10 cellular contexts compared by ENCODE assay signal in genomic region chr1:160354388-160354985, GRCh38. TPM values are rescaled to one million over a fixed set of nuclear protein-coding genes. Genes with fewer than 3 reads are reported as not detected.
DNase-seq lines count a peak whose midpoint lies in the region; FAIRE-seq and TF ChIP-seq lines count a peak whose summit lies in the region.
"Had no signal": no experiment of that assay in that cellular context is flagged by ENCODE, and none has a peak within 500 bp of the region (broad histone marks: within the 10 kb centered on the region; RNA-seq: fewer than 3 reads in every experiment).

No MANE protein-coding gene starts in this region.

- no peak overlapping the region for H2BK120ac ChIP-seq in mesenchymal stem cell (ENCODE audit: low read depth, low read length)

- H3K9ac ChIP-seq in Karpas-422 (ENCODE audit: low read length) (no peak overlapping the region), mesenchymal stem cell (ENCODE audit: low read length) (no peak overlapping the region)
- H3K9ac ChIP-seq: BLaER1 treated with 17β-estradiol and CSF1 and Interleukin-3, amounts not matched to agents 10 nM and 100 nM had no signal

- no peak overlapping the region for H2BK5ac ChIP-seq in mesenchymal stem cell (ENCODE audit: low read depth, low read length, poor library complexity, severe bottlenecking)

- H3K4me1 ChIP-seq in Karpas-422 (ENCODE audit: low read length): no peaks in the 10 kb centered on the region
- H3K4me1 ChIP-seq in mesenchymal stem cell (ENCODE audit: control insufficient read depth, insufficient read depth, low read depth, low read length): no peaks in the 10 kb centered on the region

- no peak overlapping the region for H2BK12ac ChIP-seq in mesenchymal stem cell (ENCODE audit: low read length in 2 of 2)

- no peak overlapping the region for H4K8ac ChIP-seq in mesenchymal stem cell (ENCODE audit: low read length)

- H2AK5ac ChIP-seq in mesenchymal stem cell (ENCODE audit: low read length, severe bottlenecking): no peak overlapping the region

- no peak for FAIRE-seq in H54 (lab: Jason Lieb, UNC)

- H3K9me2 ChIP-seq in Karpas-422 (replicated peaks; ENCODE audit: insufficient read depth, low read length): no peaks in the 10 kb centered on the region

- no peak overlapping the region for H3K23ac ChIP-seq in mesenchymal stem cell (ENCODE audit: low read length in 2 of 2)

- H3K4me3 ChIP-seq in Karpas-422 (ENCODE audit: low read length) (no peak overlapping the region), mesenchymal stem cell (ENCODE audit: insufficient read depth in 1 of 2, low read depth in 1 of 2, low read length in 2 of 2) (no peak overlapping the region)
- H3K4me3 ChIP-seq: BLaER1 treated with 17β-estradiol and CSF1 and Interleukin-3, amounts not matched to agents 10 nM and 100 nM had no signal

- TF ChIP-seq POLR2A in H54 (IDR thresholded peaks at IDR 0.05; ENCODE audit: low read depth, low read length): no peak

- H4K91ac ChIP-seq in mesenchymal stem cell (ENCODE audit: low read length): no peak overlapping the region

- H3K27ac ChIP-seq in Karpas-422 (ENCODE audit: low read length) (no peak overlapping the region), mesenchymal stem cell (ENCODE audit: low read length, poor library complexity, severe bottlenecking) (no peak overlapping the region)
- H3K27ac ChIP-seq: BLaER1 treated with 17β-estradiol and CSF1 and Interleukin-3, amounts not matched to agents 10 nM and 100 nM had no signal

- H3K4ac ChIP-seq in mesenchymal stem cell (ENCODE audit: low read depth in 1 of 2, low read length in 2 of 2): no peak overlapping the region

- no peak overlapping the region for H3K4me2 ChIP-seq in Karpas-422 (ENCODE audit: low read depth, low read length, poor library complexity, severe bottlenecking)
- H3K4me2 ChIP-seq in mesenchymal stem cell (ENCODE audit: low read length, poor library complexity, severe bottlenecking): no peak overlapping the region
- H3K4me2 ChIP-seq: BLaER1 treated with 17β-estradiol and CSF1 and Interleukin-3, amounts not matched to agents 10 nM and 100 nM had no signal

- 95% methylated on average over 5 of the region's 5 CpGs for WGBS in mesenchymal stem cell

- H3K27me3 ChIP-seq in Karpas-422 (ENCODE audit: low read length) (no peaks in the 10 kb centered on the region), mesenchymal stem cell (ENCODE audit: control insufficient read depth in 1 of 2, insufficient read depth in 1 of 2, low read length in 2 of 2) (no peaks in the 10 kb centered on the region)
- H3K27me3 ChIP-seq: BLaER1 treated with 17β-estradiol and CSF1 and Interleukin-3, amounts not matched to agents 10 nM and 100 nM had no signal

- H2BK15ac ChIP-seq in mesenchymal stem cell (ENCODE audit: low read depth, poor library complexity, severe bottlenecking): no peak overlapping the region

- peak; percentile 10 for DNase-seq in NCI-H1092 treated with DMSO at 0.1 percent for 48 hours (lab: John Stamatoyannopoulos, UW)
- no peak for DNase-seq in NCI-H1092 (lab: John Stamatoyannopoulos, UW)
- DNase-seq in Karpas-422: peak; percentile 69
- peak; percentile 47 for DNase-seq in astrocyte of the hippocampus (ENCODE audit: low read depth, low spot score)
- peak; percentile 44 for DNase-seq in mesenchymal stem cell
- DNase-seq in NCI-H510A (lab: John Stamatoyannopoulos, UW): no peak
- no peak for DNase-seq in GM19240 (ENCODE audit: insufficient read length, low spot score)
- DNase-seq in H54 (ENCODE audit: insufficient read length, low spot score): no peak

- H3K36me3 ChIP-seq in Karpas-422 (ENCODE audit: insufficient read depth, low read length) (peaks cover 59% of the 10 kb centered on the region; the same call in 1 of the 2 replicates), mesenchymal stem cell (ENCODE audit: control insufficient read depth in 1 of 2, insufficient read depth in 2 of 2, low read depth in 1 of 2, low read length in 2 of 2) (peaks cover 69 to 94% of the 10 kb centered on the region in 2 experiments)

- no peaks in the 10 kb centered on the region; the same call in 1 of the 2 replicates for H3K79me2 ChIP-seq in Karpas-422 (ENCODE audit: low read length)

- no peak overlapping the region for H3K18ac ChIP-seq in mesenchymal stem cell (ENCODE audit: low read depth in 1 of 2, low read length in 2 of 2)

- no peak overlapping the region for H3K14ac ChIP-seq in mesenchymal stem cell (ENCODE audit: low read length in 2 of 2)

- H3K9me3 ChIP-seq in Karpas-422 (ENCODE audit: low read length) (no peaks in the 10 kb centered on the region), mesenchymal stem cell (ENCODE audit: control insufficient read depth, low read length) (no peaks in the 10 kb centered on the region)
- H3K9me3 ChIP-seq: BLaER1 treated with 17β-estradiol and CSF1 and Interleukin-3, amounts not matched to agents 10 nM and 100 nM had no signal

- H3K79me1 ChIP-seq in mesenchymal stem cell (replicated peaks; ENCODE audit: low read length, poor library complexity, severe bottlenecking): peaks cover 17% of the 10 kb centered on the region

- no peaks in the 10 kb centered on the region for H4K20me1 ChIP-seq in Karpas-422 (ENCODE audit: insufficient read depth, low read depth, low read length)

- H2AFZ ChIP-seq in Karpas-422 (ENCODE audit: low read length) (no peak overlapping the region), mesenchymal stem cell (ENCODE audit: low read depth, low read length) (no peak overlapping the region)

RNA-seq across cellular contexts. Expression of gene NCSTN, which starts 11.3 kb away (rescaled TPM):
- 76.9 and 79.9 TPM in 2 replicates for total RNA-seq in Karpas-422 (2014; rRNA removed; shearing (Covaris generic); ENCODE audit: low replicate concordance)
- 193 TPM for polyA plus RNA-seq in mesenchymal stem cell (2013, experiment 1 of 2)
- polyA plus RNA-seq in mesenchymal stem cell (2013, experiment 2 of 2): 190 TPM

RNA-seq across cellular contexts. Expression of gene COPA, which starts 11.4 kb away (rescaled TPM):
- 107 TPM in 2 replicates for total RNA-seq in Karpas-422 (2014; rRNA removed; shearing (Covaris generic); ENCODE audit: low replicate concordance)
- 189 TPM for polyA plus RNA-seq in mesenchymal stem cell (2013, experiment 1 of 2)
- polyA plus RNA-seq in mesenchymal stem cell (2013, experiment 2 of 2): 186 TPM

RNA-seq across cellular contexts. Expression of gene NHLH1, which starts 12.4 kb away (rescaled TPM):
- total RNA-seq in Karpas-422 (2014; rRNA removed; shearing (Covaris generic); ENCODE audit: low replicate concordance): 0.48 TPM in 1 of 2 replicates, not detected in the other
- polyA plus RNA-seq in mesenchymal stem cell (2013, experiment 1 of 2): 0.23 TPM
- 0.16 TPM for polyA plus RNA-seq in mesenchymal stem cell (2013, experiment 2 of 2)

RNA-seq across cellular contexts. Expression of gene VANGL2, which starts 45.9 kb away (rescaled TPM):
- total RNA-seq in Karpas-422 (2014; rRNA removed; shearing (Covaris generic); ENCODE audit: low replicate concordance): 0.07 TPM in 1 of 2 replicates, not detected in the other
- 9.6 TPM for polyA plus RNA-seq in mesenchymal stem cell (2013, experiment 1 of 2)
- polyA plus RNA-seq in mesenchymal stem cell (2013, experiment 2 of 2): 8.8 TPM
- total RNA-seq: T-helper 1 cell treated with Interleukin-12 subunit alpha and Interleukin-12 subunit beta and Interleukin-4 antibody, amounts not matched to agents 30 ng/mL and 1 ng/mL, for 36 hours had no signal

Comparison
In these comparisons a context has a peak if more than half of its experiments do, and no peak if none do; other contexts are left out.
1. DNase-seq: peak in NCI-H1092 treated with DMSO at 0.1 percent for 48 hours (single experiment), Karpas-422 (single experiment), astrocyte of the hippocampus (single experiment) and mesenchymal stem cell (single experiment); none in NCI-H1092 (single experiment), NCI-H510A (single experiment), GM19240 (single experiment) and H54 (single experiment).